ENCODE assay signal across 11 cellular contexts in genomic region chr6:81950877-81951276, GRCh38.
DNase-seq lines count a peak whose midpoint lies in the region; ATAC-seq and TF ChIP-seq lines count a peak whose summit lies in the region.
"Had no signal": no experiment of that assay in that cellular context is flagged by ENCODE, and none has a peak within 500 bp of the region (broad histone marks: within the 10 kb centered on the region; RNA-seq: fewer than 3 reads in every experiment).

No MANE protein-coding gene starts in this region.

- no peak for TF ChIP-seq POLR2A in gastrocnemius medialis (IDR thresholded peaks at IDR 0.05)

- POLR2A ChIA-PET in WTC11 (lab: Charles Lee): no interaction called here

- H3K27ac ChIP-seq in MM.1S (ENCODE audit: low read length): peak overlapping the region; percentile 19; the same call in 1 of the 2 replicates
- no peak overlapping the region for H3K27ac ChIP-seq in gastrocnemius medialis
- no peak overlapping the region for H3K27ac ChIP-seq in tibial artery
- H3K27ac ChIP-seq: psoas muscle had no signal

- H3K9ac ChIP-seq in MM.1S (ENCODE audit: low read length): no peak overlapping the region

- H3K4me3 Mint-ChIP-seq in endothelial cell (ENCODE audit: unreplicated experiment) (no peak overlapping the region), WTC11 (no peak overlapping the region)
- H3K4me3 Mint-ChIP-seq: CD8-positive, alpha-beta T cell had no signal

- H2AFZ ChIP-seq in MM.1S (ENCODE audit: low read length): no peak overlapping the region

- intact Hi-C loops in gastrocnemius medialis (cut with DNase I; ENCODE audit: low total_unique reads): no loop called here
- intact Hi-C loops in tibial artery (cut with DNase I; ENCODE audit: low total_unique reads): no loop called here

- no peaks in the 10 kb centered on the region for H3K9me3 Mint-ChIP-seq in endothelial cell (ENCODE audit: unreplicated experiment)
- H3K9me3 Mint-ChIP-seq in WTC11: peaks cover 12% of the 10 kb centered on the region; the same call in 1 of the 2 replicates

- H3K36me3 Mint-ChIP-seq in endothelial cell (ENCODE audit: low read depth, unreplicated experiment): no peaks in the 10 kb centered on the region
- no peaks in the 10 kb centered on the region for H3K36me3 Mint-ChIP-seq in WTC11
- H3K36me3 Mint-ChIP-seq: CD8-positive, alpha-beta T cell had no signal

- no peaks in the 10 kb centered on the region for H3K36me3 ChIP-seq in MM.1S (replicated peaks; ENCODE audit: insufficient read depth, low read length)
- no peaks in the 10 kb centered on the region for H3K36me3 ChIP-seq in gastrocnemius medialis
- no peaks in the 10 kb centered on the region for H3K36me3 ChIP-seq in tibial artery

- H3K27me3 Mint-ChIP-seq in endothelial cell (ENCODE audit: unreplicated experiment): no peaks in the 10 kb centered on the region
- H3K27me3 Mint-ChIP-seq in WTC11 (ENCODE audit: low read depth): no peaks in the 10 kb centered on the region; the same call in 1 of the 2 replicates

- H3K27ac Mint-ChIP-seq in endothelial cell (ENCODE audit: unreplicated experiment) (no peak overlapping the region), WTC11 (no peak overlapping the region)
- H3K27ac Mint-ChIP-seq: CD8-positive, alpha-beta T cell had no signal

- TF ChIP-seq CTCF in MM.1S (IDR thresholded peaks at IDR 0.05; ENCODE audit: low read length) (no peak), fibroblast of the aortic adventitia (IDR thresholded peaks at IDR 0.05; ENCODE audit: insufficient read depth, low read length) (no peak), gastrocnemius medialis (IDR thresholded peaks at IDR 0.05 in 4 of 5, conservative IDR thresholded peaks at IDR 0.05 in 1 of 5) (no peak), endothelial cell (IDR thresholded peaks at IDR 0.05; ENCODE audit: unreplicated experiment) (no peak), WTC11 (IDR thresholded peaks at IDR 0.05) (no peak), tibial artery (IDR thresholded peaks at IDR 0.05) (no peak)

- H3K4me1 ChIP-seq in MM.1S (ENCODE audit: low read length): peaks cover 15% of the 10 kb centered on the region
- H3K4me1 ChIP-seq in gastrocnemius medialis: no peaks in the 10 kb centered on the region
- peaks cover 0 to 5% (median 0%) of the 10 kb centered on the region in 4 donors for H3K4me1 ChIP-seq in tibial artery
- H3K4me1 ChIP-seq: psoas muscle had no signal

- H3K79me2 ChIP-seq in MM.1S (ENCODE audit: low read length): no peaks in the 10 kb centered on the region

- H3K4me3 ChIP-seq in MM.1S (ENCODE audit: low read length) (no peak overlapping the region), fibroblast of the aortic adventitia (ENCODE audit: low read depth, low read length) (no peak overlapping the region), gastrocnemius medialis (no peak overlapping the region), tibial artery (no peak overlapping the region)
- H3K4me3 ChIP-seq: psoas muscle had no signal

- in situ Hi-C loops in gastrocnemius medialis (cut with MboI; ENCODE audit: low sequenced_read_pairs in 4 of 4): no loop called here

- ATAC-seq in GM21576 (IDR thresholded peaks at IDR 0.05; ENCODE audit: unreplicated experiment): peak; percentile 73
- ATAC-seq in gastrocnemius medialis: no peak
- ATAC-seq in WTC11: no peak
- ATAC-seq: CD8-positive, alpha-beta T cell; psoas muscle had no signal

- DNase-seq in EL: peak; percentile 74
- peak; percentile 48 for DNase-seq in MM.1S
- peak; percentile 73 for DNase-seq in fibroblast of the aortic adventitia (ENCODE audit: low read depth)
- DNase-seq in gastrocnemius medialis: no peak
- DNase-seq in endothelial cell (ENCODE audit: low spot score): no peak
- no peak for DNase-seq in WTC11 (ENCODE audit: low spot score)
- no peak for DNase-seq in tibial artery
- DNase-seq: CD8-positive, alpha-beta T cell; NCI-H1694; psoas muscle had no signal

- CTCF ChIA-PET in WTC11 (lab: Charles Lee): no interaction called here

- H3K4me2 ChIP-seq in MM.1S (ENCODE audit: low read depth, low read length): peak overlapping the region; percentile 12; the same call in 1 of the 2 replicates

- H3K27me3 ChIP-seq in MM.1S (replicated peaks; ENCODE audit: insufficient read depth, low read length) (no peaks in the 10 kb centered on the region), gastrocnemius medialis (no peaks in the 10 kb centered on the region), tibial artery (no peaks in the 10 kb centered on the region)

- no peaks in the 10 kb centered on the region for H3K9me2 ChIP-seq in MM.1S (replicated peaks; ENCODE audit: insufficient read depth, low read length)

- H3K4me1 Mint-ChIP-seq in endothelial cell (ENCODE audit: unreplicated experiment) (no peaks in the 10 kb centered on the region), WTC11 (no peaks in the 10 kb centered on the region)

- no peaks in the 10 kb centered on the region for H3F3A ChIP-seq in MM.1S (ENCODE audit: insufficient read depth, low read length)

- H3K9me3 ChIP-seq in MM.1S (replicated peaks; ENCODE audit: insufficient read depth, low read length): no peaks in the 10 kb centered on the region
- no peaks in the 10 kb centered on the region for H3K9me3 ChIP-seq in gastrocnemius medialis
- H3K9me3 ChIP-seq in tibial artery: no peaks in the 10 kb centered on the region
- H3K9me3 ChIP-seq: psoas muscle had no signal

- no peaks in the 10 kb centered on the region for H4K20me1 ChIP-seq in MM.1S (ENCODE audit: insufficient read depth, low read length)

TF ChIP-seq in WTC11, 78 proteins besides CTCF, POLR2A, EP300 and RAD21:
- TF ChIP-seq FOXK1 (CRISPR knock-in tag; IDR thresholded peaks at IDR 0.05): no peak

Comparison
In these comparisons a context has a peak if more than half of its experiments do, and no peak if none do; other contexts are left out.
1. DNase-seq: peak in EL (single experiment), MM.1S (single experiment) and fibroblast of the aortic adventitia (single experiment); none in gastrocnemius medialis (0 of 2), endothelial cell (single experiment), WTC11 (single experiment) and tibial artery (0 of 2).